ENCODE assay signal across 8 cellular contexts in genomic region chr5:34930527-34930844, GRCh38. TPM values are rescaled to one million over a fixed set of nuclear protein-coding genes. Genes with fewer than 3 reads are reported as not detected.
DNase-seq lines count a peak whose midpoint lies in the region; TF ChIP-seq lines count a peak whose summit lies in the region.

No MANE protein-coding gene starts in this region.

- in situ Hi-C loops in GM23248 (cut with MboI): no loop called here

- no peaks in the 10 kb centered on the region for H4K20me1 ChIP-seq in GM23248 (ENCODE audit: insufficient read depth)

- H3K9me2 ChIP-seq in GM23248 (ENCODE audit: insufficient read depth): no peaks in the 10 kb centered on the region

- peaks cover 40% of the 10 kb centered on the region for H3F3A ChIP-seq in GM23248 (ENCODE audit: insufficient read depth)

- H3K4me3 ChIP-seq in GM23248 (peak overlapping the region; percentile 96), SJCRH30 (peak overlapping the region; percentile 90), fibroblast of mammary gland (ENCODE audit: control insufficient read depth, low read depth, low read length) (peak overlapping the region; percentile 87)

- H2AFZ ChIP-seq in GM23248: peak overlapping the region; percentile 79

- H3K36me3 ChIP-seq in GM23248 (ENCODE audit: low read depth) (peaks cover 18% of the 10 kb centered on the region), SJCRH30 (peaks cover 21% of the 10 kb centered on the region)

- DNase-seq in GM23248 (peak; percentile 61), SJCRH30 (no peak), fibroblast of mammary gland (ENCODE audit: low read depth) (peak; percentile 53), renal cortical epithelial cell (ENCODE audit: low read depth) (peak; percentile 36), iPS-NIHi7 (ENCODE audit: extremely low spot score) (no peak), hypothalamus (lab: John Stamatoyannopoulos, UW) (no peak), CD1c-positive myeloid dendritic cell (ENCODE audit: extremely low spot score) (no peak)
- no peak for DNase-seq in stimulated activated CD8-positive, alpha-beta memory T cell treated with anti-CD3 and anti-CD28 coated beads, Interleukin-4, amount 100 ng/mL, for 48 hours

- peak overlapping the region; percentile 94 for H3K4me2 ChIP-seq in GM23248 (ENCODE audit: unreplicated experiment)

- WGBS in GM23248 (ENCODE audit: low coverage in 1 of 2, low lambda C conversion rate in 2 of 2, missing lambda C conversion rate in 2 of 2), 2 experiments: 3% methylated on average over 2 of the region's 2 CpGs

- H3K9me3 ChIP-seq in GM23248 (ENCODE audit: low read depth) (no peaks in the 10 kb centered on the region), SJCRH30 (replicated peaks) (no peaks in the 10 kb centered on the region)

- no peaks in the 10 kb centered on the region for H3K27me3 ChIP-seq in GM23248 (replicated peaks; ENCODE audit: insufficient read depth)
- H3K27me3 ChIP-seq in SJCRH30: no peaks in the 10 kb centered on the region

- H3K27ac ChIP-seq in GM23248 (peak overlapping the region; percentile 86), SJCRH30 (no peak overlapping the region; the same call in 1 of the 2 replicates)

- no peak for TF ChIP-seq CTCF in fibroblast of mammary gland (conservative IDR thresholded peaks at IDR 0.05; ENCODE audit: control insufficient read depth, insufficient read depth, low read depth, low read length)

- H3K79me2 ChIP-seq in GM23248 (ENCODE audit: insufficient read depth): peaks cover 70% of the 10 kb centered on the region

- H3K4me1 ChIP-seq in GM23248 (ENCODE audit: insufficient read depth) (peaks cover 18% of the 10 kb centered on the region), SJCRH30 (peaks cover 8% of the 10 kb centered on the region)

- peak overlapping the region; percentile 87 for H3K9ac ChIP-seq in GM23248

RNA-seq across cellular contexts. Expression of gene DNAJC21, which starts 1.1 kb away (rescaled TPM):
- total RNA-seq in GM23248 (2014; rRNA removed; shearing (Covaris generic)): 26.2 and 30.4 TPM in 2 replicates
- 15.3 and 15.5 TPM in 2 replicates for polyA plus RNA-seq in GM23248 (2016; fragmentation: Nextera tagmentation; extraction: Ambion mirVana)
- 64.9 and 68.8 TPM in 2 replicates for total RNA-seq in SJCRH30 (2014; rRNA removed; shearing (Covaris generic))
- total RNA-seq in renal cortical epithelial cell: 24.8 and 47.9 TPM in 2 replicates

RNA-seq across cellular contexts. Expression of gene BRIX1, which starts 15.0 kb away (rescaled TPM):
- total RNA-seq in GM23248 (2014; rRNA removed; shearing (Covaris generic)): 22.5 and 39.7 TPM in 2 replicates
- 45.8 and 49.6 TPM in 2 replicates for polyA plus RNA-seq in GM23248 (2016; fragmentation: Nextera tagmentation; extraction: Ambion mirVana)
- total RNA-seq in SJCRH30 (2014; rRNA removed; shearing (Covaris generic)): 145 and 161 TPM in 2 replicates
- total RNA-seq in renal cortical epithelial cell: 27.3 and 37.9 TPM in 2 replicates

RNA-seq across cellular contexts. Expression of gene RAD1, which starts 15.2 kb away (rescaled TPM):
- 26.3 and 42.9 TPM in 2 replicates for total RNA-seq in GM23248 (2014; rRNA removed; shearing (Covaris generic))
- polyA plus RNA-seq in GM23248 (2016; fragmentation: Nextera tagmentation; extraction: Ambion mirVana): 53.6 and 56.4 TPM in 2 replicates
- total RNA-seq in SJCRH30 (2014; rRNA removed; shearing (Covaris generic)): 64.9 and 65.8 TPM in 2 replicates
- 12.0 and 14.1 TPM in 2 replicates for total RNA-seq in renal cortical epithelial cell

Comparison
In these comparisons a context has a peak if more than half of its experiments do, and no peak if none do; other contexts are left out.
1. DNase-seq: peak in GM23248 (single experiment), fibroblast of mammary gland (single experiment) and renal cortical epithelial cell (single experiment); none in SJCRH30 (0 of 2), iPS-NIHi7 (single experiment), hypothalamus (0 of 51), stimulated activated CD8-positive, alpha-beta memory T cell treated with anti-CD3 and anti-CD28 coated beads, Interleukin-4, amount 100 ng/mL, for 48 hours (single experiment) and CD1c-positive myeloid dendritic cell (single experiment).
2. Peak in every context shown above with its lines, with median percentiles within 50 percentile points of each other: H3K4me3 ChIP-seq.